27 cellular contexts compared by ENCODE assay signal in the genomic region with DNA sequence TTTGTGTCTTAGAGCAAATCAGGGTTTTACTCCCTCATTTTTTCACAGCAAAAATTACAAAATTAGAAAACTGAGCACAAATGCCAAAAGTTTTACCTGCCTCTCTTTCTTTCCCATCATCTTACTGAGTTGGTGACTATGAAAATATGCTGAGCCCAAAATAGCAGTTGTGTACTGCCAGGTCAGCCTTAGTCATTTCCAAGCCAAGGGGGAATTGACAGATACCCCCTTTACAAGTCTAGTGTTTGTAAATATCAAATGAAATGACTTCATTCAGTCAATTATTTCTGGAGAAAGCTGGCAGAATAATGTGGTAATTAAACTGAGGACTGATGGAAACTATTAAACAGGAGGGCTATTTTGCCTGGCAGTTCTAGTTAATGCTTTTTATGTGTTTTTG. TPM values are rescaled to one million over a fixed set of nuclear protein-coding genes. Genes with fewer than 3 reads are reported as not detected.
DNase-seq lines count a peak whose midpoint lies in the region; ATAC-seq, FAIRE-seq and TF ChIP-seq lines count a peak whose summit lies in the region.
"Had no signal": no experiment of that assay in that cellular context is flagged by ENCODE, and none has a peak within 500 bp of the region (broad histone marks: within the 10 kb centered on the region; RNA-seq: fewer than 3 reads in every experiment).

No MANE protein-coding gene starts in this region.

- H3K36me3 ChIP-seq in Loucy (ENCODE audit: insufficient read depth, low read length), result no peaks in the 10 kb centered on the region
- H3K36me3 ChIP-seq in osteoblast (ENCODE audit: insufficient read depth, low read length), result no peaks in the 10 kb centered on the region
- H3K36me3 ChIP-seq: ascending aorta, right lobe of liver, tibial nerve had no signal

- H2AFZ ChIP-seq in Loucy (ENCODE audit: low read length), result 0 out of 2 replicates have a peak overlapping the region, but pooled peaks have one; percentile 2
- H2AFZ ChIP-seq in osteoblast (ENCODE audit: low read length), result no peak overlapping the region

- no peaks in the 10 kb centered on the region for H3K9me2 ChIP-seq in Loucy (replicated peaks; ENCODE audit: low read depth, low read length)

- H3K27me3 ChIP-seq in Loucy (ENCODE audit: insufficient read depth, low read length, poor library complexity, severe bottlenecking), result no peaks in the 10 kb centered on the region
- no peaks in the 10 kb centered on the region for H3K27me3 ChIP-seq in osteoblast (ENCODE audit: insufficient read depth, low read length)
- H3K27me3 ChIP-seq: ascending aorta, right lobe of liver, tibial nerve had no signal

- H3F3A ChIP-seq in Loucy (ENCODE audit: low read depth), result no peaks in the 10 kb centered on the region

- no peak for FAIRE-seq in HTR-8/SVneo (lab: Jason Lieb, UNC)
- FAIRE-seq: G401.6, islet of Langerhans had no signal

- no peak for ATAC-seq in HG03045 (IDR thresholded peaks at IDR 0.05; ENCODE audit: unreplicated experiment)
- ATAC-seq: left ventricle myocardium superior; mucosa of descending colon; right lobe of liver; Right ventricle myocardium inferior; stimulated activated naive CD8-positive, alpha-beta T cell treated with anti-CD3 and anti-CD28 coated beads, Interleukin-15, amount 100 ng/mL, for 72 hours had no signal

- DNase-seq in EH (ENCODE audit: low read depth), result peak; percentile 56
- DNase-seq in astrocyte of the hippocampus (ENCODE audit: low read depth, low spot score), result peak; percentile 31
- DNase-seq in osteoblast (ENCODE audit: insufficient read length, low spot score, missing footprints), result no peak
- DNase-seq in CD1c-positive myeloid dendritic cell (ENCODE audit: extremely low spot score), result no peak
- no peak for DNase-seq in DMS53 (lab: John Stamatoyannopoulos, UW)
- no peak for DNase-seq in HTR-8/SVneo (ENCODE audit: insufficient read length, low spot score)
- DNase-seq: activated B cell treated with CpG ODN at 0.5 μM for 24 hours; effector CD8-positive, alpha-beta T cell; erythroblast; GOT3; left ventricle myocardium superior; mucosa of descending colon; NCI-H2029 treated with DMSO at 0.1 percent for 48 hours; NCI-H345; NCI-H774; nephron progenitor cell; OCI-M1; right lobe of liver; stimulated activated naive CD8-positive, alpha-beta T cell treated with anti-CD3 and anti-CD28 coated beads, Interleukin-15, amount 100 ng/mL, for 72 hours; T-helper 9 cell had no signal

- TF ChIP-seq CTCF in Loucy (conservative IDR thresholded peaks at IDR 0.05; ENCODE audit: low read length) (no peak), osteoblast (IDR thresholded peaks at IDR 0.05; ENCODE audit: extremely low read depth, low read depth, low read length) (no peak)

- no peak overlapping the region for H3K4me3 ChIP-seq in Loucy (ENCODE audit: low read length, poor library complexity, severe bottlenecking)
- H3K4me3 ChIP-seq in osteoblast (ENCODE audit: insufficient read depth, low read length), result no peak overlapping the region
- H3K4me3 ChIP-seq: ascending aorta, mucosa of descending colon, right lobe of liver, tibial nerve had no signal

- H3K4me1 ChIP-seq in Loucy (ENCODE audit: insufficient read depth, low read length, poor library complexity, severe bottlenecking), result no peaks in the 10 kb centered on the region
- peaks cover 12% of the 10 kb centered on the region for H3K4me1 ChIP-seq in osteoblast (ENCODE audit: insufficient read depth, low read length)
- H3K4me1 ChIP-seq: right lobe of liver had no signal

- H3K9ac ChIP-seq in Loucy (ENCODE audit: low read depth, low read length, poor library complexity, severe bottlenecking), result no peak overlapping the region

- H3K79me2 ChIP-seq in Loucy (ENCODE audit: insufficient read depth, low read length) (no peaks in the 10 kb centered on the region), osteoblast (ENCODE audit: insufficient read depth, low read length) (no peaks in the 10 kb centered on the region)

- H3K4me2 ChIP-seq in Loucy (ENCODE audit: low read depth, low read length, poor library complexity, severe bottlenecking), result no peak overlapping the region
- H3K4me2 ChIP-seq in osteoblast (ENCODE audit: insufficient read depth, low read length), result no peak overlapping the region

- H4K20me1 ChIP-seq in Loucy (ENCODE audit: insufficient read depth, low read length, poor library complexity, severe bottlenecking) (no peaks in the 10 kb centered on the region), osteoblast (ENCODE audit: insufficient read depth, low read length) (no peaks in the 10 kb centered on the region)

- peak overlapping the region; percentile 44 for H3K27ac ChIP-seq in osteoblast (ENCODE audit: low read depth, low read length)
- H3K27ac ChIP-seq: ascending aorta, right lobe of liver, tibial nerve had no signal

- H3K9me3 ChIP-seq in Loucy (ENCODE audit: insufficient read depth, low read depth, low read length) (no peaks in the 10 kb centered on the region), osteoblast (ENCODE audit: low read depth, low read length) (no peaks in the 10 kb centered on the region)
- H3K9me3 ChIP-seq: ascending aorta, mucosa of descending colon, right lobe of liver, tibial nerve had no signal

RNA-seq across cellular contexts. Expression of gene GORAB, which starts 11.4 kb away (rescaled TPM):
- total RNA-seq in osteoblast, result 16.3 and 16.5 TPM in 2 replicates

Comparison
In these comparisons a context has a peak if more than half of its experiments do, and no peak if none do; other contexts are left out.
1. DNase-seq: peak in EH (single experiment) and astrocyte of the hippocampus (single experiment); none in osteoblast (single experiment), CD1c-positive myeloid dendritic cell (single experiment), DMS53 (single experiment) and HTR-8/SVneo (single experiment).